In genomic region chr6:111534366-111534765, GRCh38 we compare ENCODE assay signal across 9 cellular contexts. TPM values are rescaled to one million over a fixed set of nuclear protein-coding genes. Genes with fewer than 3 reads are reported as not detected.
DNase-seq lines count a peak whose midpoint lies in the region; ATAC-seq and TF ChIP-seq lines count a peak whose summit lies in the region.
"Had no signal": no experiment of that assay in that cellular context is flagged by ENCODE, and none has a peak within 500 bp of the region (broad histone marks: within the 10 kb centered on the region; RNA-seq: fewer than 3 reads in every experiment).

No MANE protein-coding gene starts in this region.

- H3K4me3 ChIP-seq in heart right ventricle (no peak overlapping the region), testis (no peak overlapping the region)

- 16 to 30% methylated on average over 2 of the region's 2 CpGs for WGBS in heart right ventricle, 2 donors
- 17 to 23% methylated on average over 2 of the region's 2 CpGs for WGBS in testis, 2 donors

- peak; percentile 71 to 97 (median 90) for ATAC-seq in heart right ventricle
- no peak for ATAC-seq in HG03139 (IDR thresholded peaks at IDR 0.05; ENCODE audit: unreplicated experiment)
- ATAC-seq in HG02884 (IDR thresholded peaks at IDR 0.05; ENCODE audit: unreplicated experiment) = no peak

- DNase-seq in NCI-H1417 (lab: John Stamatoyannopoulos, UW) (peak; percentile 2 to 37 (median 33)), NCI-H1417 treated with DMSO at 0.1 percent for 48 hours (lab: John Stamatoyannopoulos, UW) (no peak), SHP77 (lab: John Stamatoyannopoulos, UW) (peak; percentile 69 to 77), heart right ventricle (peak; percentile 46 to 79), testis (peak; percentile 26)
- DNase-seq in activated T-cell treated with anti-CD3 and anti-CD28 coated beads, Interleukin-2, amount 50 U/mL, for 1 hour = no peak

- H3K27ac ChIP-seq in heart right ventricle = peak overlapping the region in 1 of 10 donors; percentile 4
- H3K27ac ChIP-seq in testis = no peak overlapping the region
- H3K27ac ChIP-seq: 22Rv1 had no signal

- H3K27me3 ChIP-seq in heart right ventricle (no peaks in the 10 kb centered on the region), testis (no peaks in the 10 kb centered on the region)

- no peak for TF ChIP-seq POLR2A in testis (IDR thresholded peaks at IDR 0.05)

- intact Hi-C loops in heart right ventricle (cut with DNase I) = no loop called here
- intact Hi-C loops in testis (cut with DNase I; ENCODE audit: low total_unique reads) = no loop called here

- H3K4me1 ChIP-seq in heart right ventricle = peaks cover 0 to 44% (median 37%) of the 10 kb centered on the region in 9 donors
- H3K4me1 ChIP-seq in testis = no peaks in the 10 kb centered on the region

- TF ChIP-seq CTCF in heart right ventricle (IDR thresholded peaks at IDR 0.05) (no peak), testis (IDR thresholded peaks at IDR 0.05) (no peak)

- H3K9me3 ChIP-seq in heart right ventricle (no peaks in the 10 kb centered on the region), testis (no peaks in the 10 kb centered on the region)

- H3K36me3 ChIP-seq in heart right ventricle (no peaks in the 10 kb centered on the region), testis (ENCODE audit: low read depth, missing control alignments) (no peaks in the 10 kb centered on the region)

RNA-seq across cellular contexts. Expression of gene REV3L, which starts 51.3 kb away (rescaled TPM):
- total RNA-seq in heart right ventricle (10 to 100 TPM; 11.5 to 23.9 (median 13.9) TPM), testis (10 to 100 TPM; 48.8 to 56.8 TPM)
- polyA plus RNA-seq in heart right ventricle (10 to 100 TPM in 1 of 2 donors, 1 to 10 TPM in 1; 5.6 to 25.8 TPM), testis (ENCODE audit: insufficient read depth, low read depth, low replicate concordance) (11.1 TPM)

Comparison
In these comparisons a context has a peak if more than half of its experiments do, and no peak if none do; other contexts are left out.
1. DNase-seq: peak in NCI-H1417 (3 of 3), SHP77 (2 of 2), heart right ventricle (2 of 2) and testis (single experiment); none in NCI-H1417 treated with DMSO at 0.1 percent for 48 hours (single experiment) and activated T-cell treated with anti-CD3 and anti-CD28 coated beads, Interleukin-2, amount 50 U/mL, for 1 hour (single experiment).
2. ATAC-seq: peak in heart right ventricle (8 of 8); none in HG03139 (single experiment) and HG02884 (single experiment).